Comparison of ENCODE assay signal across 17 cellular contexts in the genomic region with DNA sequence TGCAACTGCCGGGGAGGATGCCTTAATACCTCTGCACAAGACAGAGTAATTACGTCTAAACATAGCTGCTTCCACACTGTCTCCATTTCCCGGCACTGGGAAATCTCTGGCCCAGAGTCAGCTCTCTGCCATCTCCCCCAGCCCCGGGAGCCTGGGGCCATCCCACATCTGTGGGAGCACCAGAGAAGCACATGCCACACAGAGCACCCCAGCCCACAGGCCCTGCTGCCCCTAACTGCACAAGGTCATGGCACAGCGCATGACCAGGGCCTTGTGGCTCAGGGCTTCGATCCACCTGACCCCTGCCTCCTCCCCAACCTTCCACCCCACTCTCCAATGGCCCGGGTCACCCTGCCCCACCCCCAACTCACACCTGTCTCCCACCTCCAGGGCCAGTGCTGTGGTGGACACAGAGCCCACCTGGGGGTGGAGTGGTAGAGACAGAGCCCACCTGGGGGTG. TPM values are rescaled to one million over a fixed set of nuclear protein-coding genes. Genes with fewer than 3 reads are reported as not detected.
"Had no signal": no experiment of that assay in that cellular context is flagged by ENCODE, and none has a peak within 500 bp of the region (broad histone marks: within the 10 kb centered on the region; RNA-seq: fewer than 3 reads in every experiment).

No MANE protein-coding gene starts in this region.

- H3K9me3 ChIP-seq: adrenal gland, lower lobe of right lung, neutrophil, right lobe of liver, thoracic aorta had no signal

- H3K36me3 Mint-ChIP-seq: naive B cell had no signal

- H3K27ac ChIP-seq: adrenal gland, lower lobe of right lung, neutrophil, right lobe of liver, thoracic aorta had no signal

- H3K36me3 ChIP-seq: adrenal gland, lower lobe of right lung, neutrophil, right lobe of liver, thoracic aorta had no signal

- DNase-seq: activated CD4-positive, alpha-beta T cell treated with anti-CD3 and anti-CD28 coated beads, Interleukin-2, amount 50 U/mL, for 4 hours; activated CD4-positive, CD25-positive, alpha-beta regulatory T cell treated with anti-CD3 and anti-CD28 coated beads, Interleukin-2, amount 50 U/mL, for 72 hours; activated naive CD4-positive, alpha-beta T cell treated with anti-CD3 and anti-CD28 coated beads, Interleukin-2, amount 50 U/mL, for 16 hours; cortex of kidney; effector CD8-positive, alpha-beta T cell; hippocampal formation; kidney glomerular epithelial cell; lower lobe of right lung; naive B cell; stimulated activated CD4-positive, alpha-beta T cell treated with anti-CD3 and anti-CD28 coated beads, Interleukin-12 subunit alpha, Interleukin-12 subunit beta, amount 100 ng/mL, for 4 hours; stimulated activated CD4-positive, alpha-beta T cell treated with anti-CD3 and anti-CD28 coated beads, Interleukin-2, amount 100 ng/mL, for 48 hours; stimulated activated naive CD8-positive, alpha-beta T cell treated with anti-CD3 and anti-CD28 coated beads, Interleukin-15, Interleukin-2, amounts not matched to agents 100 U/mL and 50 U/mL, for 24 hours had no signal

- H3K4me3 ChIP-seq: adrenal gland, lower lobe of right lung, right lobe of liver, thoracic aorta had no signal

- H3K4me1 ChIP-seq: adrenal gland, lower lobe of right lung, right lobe of liver had no signal

- H3K27me3 ChIP-seq: adrenal gland, right lobe of liver had no signal

- H3K4me1 Mint-ChIP-seq: naive B cell had no signal

- H3K27ac Mint-ChIP-seq: naive B cell had no signal

- ATAC-seq: stimulated activated naive CD8-positive, alpha-beta T cell treated with anti-CD3 and anti-CD28 coated beads, Interleukin-15, Interleukin-2, amounts not matched to agents 100 U/mL and 50 U/mL, for 24 hours had no signal

RNA-seq across cellular contexts. Expression of a gene that starts 36.6 kb away (rescaled TPM):
- total RNA-seq: lower lobe of right lung; right lobe of liver; T-helper 2 cell treated with Interferon-gamma antibody and Interleukin-4, amounts not matched to agents 100 ng/mL and 5 ng/mL, for 36 hours; thoracic aorta had no signal
